Comparison of ENCODE assay signal across 1 cellular context in genomic region chr12:67650528-67651379, GRCh38.
TF ChIP-seq lines count a peak whose summit lies in the region.

No MANE protein-coding gene starts in this region.

TF ChIP-seq in HCT116, 20 proteins besides CTCF, POLR2A, EP300 and RAD21 (continued from another document):
- TF ChIP-seq EGR1 (IDR thresholded peaks at IDR 0.05; ENCODE audit: low read depth) (no peak), SRF (IDR thresholded peaks at IDR 0.05; ENCODE audit: low read depth) (no peak), FOSL1 (IDR thresholded peaks at IDR 0.05; ENCODE audit: low read depth) (no peak), SIN3A (IDR thresholded peaks at IDR 0.05; ENCODE audit: low read depth) (no peak), ELF1 (IDR thresholded peaks at IDR 0.05; ENCODE audit: borderline replicate concordance, low read depth) (no peak), CBX3 (IDR thresholded peaks at IDR 0.05; ENCODE audit: low read depth) (no peak), SP1 (IDR thresholded peaks at IDR 0.05; ENCODE audit: low read depth) (no peak)
